Comparison of ENCODE assay signal across 8 cellular contexts in the genomic region with DNA sequence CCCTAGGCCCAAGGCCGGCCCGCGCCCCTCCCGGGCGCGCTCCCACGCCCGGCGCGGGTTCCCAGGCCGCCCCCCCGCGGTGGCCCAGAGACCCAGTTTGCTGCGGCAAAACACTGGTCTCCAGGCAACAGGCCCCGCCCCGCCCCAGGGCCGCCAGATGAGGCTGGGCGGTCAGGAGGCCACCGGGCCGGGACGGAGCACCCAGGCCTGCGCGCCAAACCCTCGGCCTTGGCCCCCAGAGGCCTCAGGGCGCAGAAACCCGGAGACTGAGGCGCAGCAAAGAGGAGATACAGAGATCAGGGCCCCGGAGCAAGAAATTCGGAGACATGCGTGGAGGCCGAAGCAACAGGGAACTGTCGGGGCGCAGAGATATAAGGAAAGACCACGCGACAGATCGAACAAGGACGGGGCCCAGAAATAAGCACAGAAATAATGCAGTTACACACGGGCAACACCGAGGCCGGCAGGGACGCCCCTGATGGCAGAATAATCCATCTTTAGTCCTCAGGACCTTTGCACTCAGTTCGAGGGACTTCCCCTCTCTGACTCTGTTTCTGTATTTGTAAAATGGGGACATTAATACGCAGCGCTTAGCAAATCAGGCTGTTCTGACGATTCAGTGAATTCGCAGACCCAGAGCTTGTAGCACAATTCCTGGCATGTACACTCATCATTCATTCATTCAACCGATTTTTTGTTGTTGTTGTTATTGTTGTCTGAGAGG. TPM values are rescaled to one million over a fixed set of nuclear protein-coding genes. Genes with fewer than 3 reads are reported as not detected.
DNase-seq lines count a peak whose midpoint lies in the region; ATAC-seq and TF ChIP-seq lines count a peak whose summit lies in the region.

No MANE protein-coding gene starts in this region.

- peak overlapping the region; percentile 98 for H3K27ac Mint-ChIP-seq in Calu3 (ENCODE audit: unreplicated experiment)

- no peaks in the 10 kb centered on the region for H3K9me3 Mint-ChIP-seq in Calu3 (ENCODE audit: low read depth, unreplicated experiment)

- H3K36me3 Mint-ChIP-seq in Calu3 (ENCODE audit: insufficient read depth, unreplicated experiment) = peaks cover 62% of the 10 kb centered on the region

- H3K4me3 ChIP-seq in choroid plexus epithelial cell (ENCODE audit: low read depth, low read length) (peak overlapping the region; percentile 17), kidney epithelial cell (ENCODE audit: low read depth, low read length) (peak overlapping the region; percentile 10)

- no peaks in the 10 kb centered on the region for H3K27me3 ChIP-seq in kidney epithelial cell (ENCODE audit: control insufficient read depth, insufficient read depth, low read length)

- no peaks in the 10 kb centered on the region for H3K27me3 Mint-ChIP-seq in Calu3 (ENCODE audit: unreplicated experiment)

- BruUV-seq in Calu3 (replicated peaks; lab: Mats Ljungman, UMichigan) = TSS peak; percentile 83

- peak; percentile 99 for DNase-seq in Calu3
- DNase-seq in NCI-H2171 (lab: John Stamatoyannopoulos, UW) = peak; percentile 31
- peak; percentile 66 for DNase-seq in activated CD4-positive, alpha-beta T cell treated with anti-CD3 and anti-CD28 coated beads for 1 hour
- DNase-seq in choroid plexus epithelial cell (ENCODE audit: low read depth) = peak; percentile 88
- DNase-seq in kidney epithelial cell (ENCODE audit: low read depth) = no peak
- DNase-seq in stimulated activated CD4-positive, alpha-beta T cell treated with anti-CD3 and anti-CD28 coated beads, Interleukin-15, amount 100 ng/mL, for 1 hour (ENCODE audit: low read depth in 1 of 2, low spot score in 1 of 2) = peak; percentile 57 to 64

- H3K4me1 Mint-ChIP-seq in Calu3 (ENCODE audit: low read depth, unreplicated experiment) = peaks cover 73% of the 10 kb centered on the region

- ATAC-seq in GM21717 (IDR thresholded peaks at IDR 0.05; ENCODE audit: unreplicated experiment) = peak; percentile 30
- no peak for ATAC-seq in GM21786 (IDR thresholded peaks at IDR 0.05; ENCODE audit: unreplicated experiment)

- CTCF ChIA-PET in Calu3 (lab: Charles Lee) = interaction anchor here (0.6 to 1.5 kb wide), 4 partner anchors 12 to 34 kb away, joined by 5 to 6 read pairs (median 6); no protein-coding TSS in a partner anchor

- no peaks in the 10 kb centered on the region for H3K36me3 ChIP-seq in kidney epithelial cell (ENCODE audit: control insufficient read depth, insufficient read depth, low read length)

- TF ChIP-seq CTCF in Calu3 (IDR thresholded peaks at IDR 0.05; ENCODE audit: unreplicated experiment) (no peak), choroid plexus epithelial cell (conservative IDR thresholded peaks at IDR 0.05; ENCODE audit: low read depth, low read length) (no peak), kidney epithelial cell (IDR thresholded peaks at IDR 0.05; ENCODE audit: insufficient read depth, low read length, poor library complexity, severe bottlenecking) (no peak)

- intact Hi-C loops in Calu3 (cut with micrococcal nuclease; ENCODE audit: unreplicated experiment) = no loop called here

- H3K4me3 Mint-ChIP-seq in Calu3 (ENCODE audit: low read depth, unreplicated experiment) = peak overlapping the region; percentile 72

RNA-seq across cellular contexts. Expression of a gene that starts 20.8 kb away (rescaled TPM):
- 55.7 and 58.9 TPM in 2 replicates for total RNA-seq in Calu3 (2022)
- total RNA-seq in kidney epithelial cell = 67.1 and 79.5 TPM in 2 replicates

RNA-seq across cellular contexts. Expression of a gene that starts 23.3 kb away (rescaled TPM):
- total RNA-seq in Calu3 (2022) (18.7 and 23.8 TPM in 2 replicates), kidney epithelial cell (1.6 and 5.3 TPM in 2 replicates)

RNA-seq across cellular contexts. Expression of a gene that starts 38.0 kb away (rescaled TPM):
- total RNA-seq in Calu3 (2022) (22.5 and 25.8 TPM in 2 replicates), kidney epithelial cell (18.0 and 24.4 TPM in 2 replicates)

RNA-seq across cellular contexts. Expression of a gene that starts 39.6 kb away (rescaled TPM):
- total RNA-seq in Calu3 (2022) (98.4 and 135 TPM in 2 replicates), kidney epithelial cell (30.9 and 34.5 TPM in 2 replicates)

RNA-seq across cellular contexts. Expression of a gene that starts 52.4 kb away (rescaled TPM):
- total RNA-seq in Calu3 (2022) (5.7 and 7.2 TPM in 2 replicates), kidney epithelial cell (13.4 and 18.5 TPM in 2 replicates)
